Comparison of ENCODE assay signal across 8 cellular contexts in genomic region chr20:59042796-59043621, GRCh38. TPM values are rescaled to one million over a fixed set of nuclear protein-coding genes. Genes with fewer than 3 reads are reported as not detected.
DNase-seq lines count a peak whose midpoint lies in the region; ATAC-seq and TF ChIP-seq lines count a peak whose summit lies in the region.

No MANE protein-coding gene starts in this region.

- peaks cover 0 to 9% (median 0%) of the 10 kb centered on the region in 3 donors for H3K36me3 Mint-ChIP-seq in immature natural killer cell

- H3K9ac ChIP-seq in smooth muscle cell (ENCODE audit: low read depth) = peak overlapping the region; percentile 15

- H3K9me3 ChIP-seq in breast epithelium = no peaks in the 10 kb centered on the region
- H3K9me3 ChIP-seq in smooth muscle cell (replicated peaks; ENCODE audit: low read depth) = no peaks in the 10 kb centered on the region

- peaks cover 38 to 48% of the 10 kb centered on the region in 2 donors for H3K4me1 Mint-ChIP-seq in immature natural killer cell

- H2AFZ ChIP-seq in ACC112 (ENCODE audit: low read length, unreplicated experiment) (peak overlapping the region; percentile 87), smooth muscle cell (ENCODE audit: low read depth) (peak overlapping the region; percentile 99)

- H3K79me2 ChIP-seq in ACC112 (ENCODE audit: control insufficient read depth, insufficient read depth, low read length, unreplicated experiment) = peaks cover 46% of the 10 kb centered on the region
- peaks cover 46% of the 10 kb centered on the region for H3K79me2 ChIP-seq in smooth muscle cell (ENCODE audit: low read depth)

- ATAC-seq in GM18868 (IDR thresholded peaks at IDR 0.05; ENCODE audit: unreplicated experiment) (peak; percentile 91), HG03097 (IDR thresholded peaks at IDR 0.05; ENCODE audit: low FRiP score, unreplicated experiment) (peak; percentile 94)

- H3F3A ChIP-seq in smooth muscle cell (ENCODE audit: low read depth) = no peaks in the 10 kb centered on the region

- peak; percentile 90 for DNase-seq in NCI-H2171 treated with DMSO at 0.1 percent for 48 hours (lab: John Stamatoyannopoulos, UW)
- peak; percentile 87 to 89 for DNase-seq in breast epithelium (ENCODE audit: low spot score in 2 of 2)
- peak; percentile 95 to 96 (median 96) for DNase-seq in immature natural killer cell
- DNase-seq in smooth muscle cell (lab: John Stamatoyannopoulos, UW; ENCODE audit: unreplicated experiment) = peak; percentile 73

- H3K4me3 ChIP-seq in ACC112 (ENCODE audit: low read depth, low read length) (peak overlapping the region; percentile 86), breast epithelium (peak overlapping the region; percentile 71 to 90 (median 87)), smooth muscle cell (peak overlapping the region; percentile 77)

- intact Hi-C loops in breast epithelium (cut with DNase I; ENCODE audit: low total_unique reads) = loop anchor here (5.0 kb wide), 1 partner anchor 61 kb away; the partner anchor contains the start of gene NELFCD

- H4K20me1 ChIP-seq in smooth muscle cell (ENCODE audit: low read depth) = no peaks in the 10 kb centered on the region

- peak overlapping the region; percentile 93 for H3K4me2 ChIP-seq in smooth muscle cell

- H3K4me1 ChIP-seq in ACC112 (ENCODE audit: control insufficient read depth, insufficient read depth, low read length, unreplicated experiment) (peaks cover 34% of the 10 kb centered on the region), breast epithelium (peaks cover 0 to 4% of the 10 kb centered on the region in 2 donors), smooth muscle cell (ENCODE audit: low read depth) (no peaks in the 10 kb centered on the region)

- no peaks in the 10 kb centered on the region for H3K9me3 Mint-ChIP-seq in immature natural killer cell

- no peak for TF ChIP-seq CTCF in VCaP (conservative IDR thresholded peaks at IDR 0.05)
- TF ChIP-seq CTCF in breast epithelium (IDR thresholded peaks at IDR 0.05) = no peak
- no peak for TF ChIP-seq CTCF in smooth muscle cell (IDR thresholded peaks at IDR 0.05; ENCODE audit: borderline replicate concordance, insufficient read depth, poor library complexity, severe bottlenecking)

- no peak overlapping the region for H3K27ac ChIP-seq in ACC112 (ENCODE audit: low read depth, low read length)
- H3K27ac ChIP-seq in VCaP = peak overlapping the region; percentile 85
- peak overlapping the region; percentile 90 for H3K27ac ChIP-seq in breast epithelium
- H3K27ac ChIP-seq in smooth muscle cell (ENCODE audit: low read depth) = peak overlapping the region; percentile 36

- 28% methylated on average over 52 of the region's 66 CpGs for WGBS in smooth muscle cell (ENCODE audit: low lambda C conversion rate)

- peaks cover 2 to 3% (median 3%) of the 10 kb centered on the region in 3 donors for H3K27me3 Mint-ChIP-seq in immature natural killer cell (ENCODE audit: low read depth in 3 of 3)

- H3K27me3 ChIP-seq in ACC112 (ENCODE audit: insufficient read depth, low read length) = no peaks in the 10 kb centered on the region
- H3K27me3 ChIP-seq in breast epithelium = no peaks in the 10 kb centered on the region
- no peaks in the 10 kb centered on the region for H3K27me3 ChIP-seq in smooth muscle cell (ENCODE audit: low read depth)

- H3K4me3 Mint-ChIP-seq in immature natural killer cell = peak overlapping the region; percentile 85 to 94 (median 90)

- TF ChIP-seq POLR2A in breast epithelium (IDR thresholded peaks at IDR 0.05) = no peak

- H3K36me3 ChIP-seq in ACC112 (ENCODE audit: insufficient read depth, low read length) = peaks cover 9% of the 10 kb centered on the region
- no peaks in the 10 kb centered on the region for H3K36me3 ChIP-seq in breast epithelium
- H3K36me3 ChIP-seq in smooth muscle cell (ENCODE audit: low read depth) = peaks cover 2% of the 10 kb centered on the region

- H3K27ac Mint-ChIP-seq in immature natural killer cell = peak overlapping the region; percentile 80 to 95 (median 89)

RNA-seq across cellular contexts. Expression of gene PRELID3B, which starts 0.4 kb away (rescaled TPM):
- total RNA-seq in breast epithelium (10 to 100 TPM; 43.7 to 55.4 (median 52.4) TPM), smooth muscle cell (39.1 and 44.9 TPM in 2 replicates)
- polyA plus RNA-seq in immature natural killer cell (10 to 100 TPM; 31.5 to 43.3 (median 37.8) TPM), smooth muscle cell (20.9 and 25.8 TPM in 2 replicates)

RNA-seq across cellular contexts. Expression of gene ATP5F1E, which starts 10.9 kb away (rescaled TPM):
- total RNA-seq in breast epithelium = 10 to 100 TPM; 25.6 to 36.4 (median 31.4) TPM
- 100 to 1,000 TPM in 1 of 3 donors, 10 to 100 TPM in 2; 43.3 to 138 (median 91.7) TPM for polyA plus RNA-seq in immature natural killer cell
- total RNA-seq in smooth muscle cell = 48.1 and 48.6 TPM in 2 replicates
- 265 and 280 TPM in 2 replicates for polyA plus RNA-seq in smooth muscle cell

RNA-seq across cellular contexts. Expression of gene TUBB1, which starts 23.8 kb away (rescaled TPM):
- under 1 TPM in 1 of 3 donors, not detected in 2; 0.16 TPM for total RNA-seq in breast epithelium
- polyA plus RNA-seq in immature natural killer cell = 10 to 100 TPM in 1 of 3 donors, 1 to 10 TPM in 2; 2.6 to 22.5 (median 4.3) TPM
- 0.40 and 0.67 TPM in 2 replicates for total RNA-seq in smooth muscle cell
- polyA plus RNA-seq in smooth muscle cell = not detected in 2 replicates

RNA-seq across cellular contexts. Expression of gene CTSZ, which starts 36.0 kb away (rescaled TPM):
- 100 to 1,000 TPM; 135 to 238 (median 181) TPM for total RNA-seq in breast epithelium
- polyA plus RNA-seq in immature natural killer cell = 10 to 100 TPM in 1 of 3 donors, 1 to 10 TPM in 2; 2.6 to 10.5 (median 5.8) TPM
- 151 and 171 TPM in 2 replicates for total RNA-seq in smooth muscle cell
- polyA plus RNA-seq in smooth muscle cell = 9.4 and 12.7 TPM in 2 replicates
